8 cellular contexts compared by ENCODE assay signal in genomic region chr6:128725271-128726233, GRCh38.
DNase-seq lines count a peak whose midpoint lies in the region; ATAC-seq, FAIRE-seq and TF ChIP-seq lines count a peak whose summit lies in the region.

No MANE protein-coding gene starts in this region.

- H3K9me3 ChIP-seq in BE2C: no peaks in the 10 kb centered on the region
- H3K9me3 ChIP-seq in body of pancreas: no peaks in the 10 kb centered on the region

- ATAC-seq in GM18502 (IDR thresholded peaks at IDR 0.05; ENCODE audit: poor library complexity, unreplicated experiment): peak; percentile 57
- ATAC-seq in body of pancreas: no peak
- no peak for ATAC-seq in HG02870 (IDR thresholded peaks at IDR 0.05; ENCODE audit: unreplicated experiment)

- H3K36me3 ChIP-seq in BE2C (no peaks in the 10 kb centered on the region), body of pancreas (replicated peaks in 1 of 2; ENCODE audit: insufficient read depth in 1 of 2, low read depth in 2 of 2) (no peaks in the 10 kb centered on the region)

- WGBS in body of pancreas, 2 donors: 17 to 19% methylated on average over 3 of the region's 3 CpGs

- H3K27me3 ChIP-seq in BE2C (no peaks in the 10 kb centered on the region), body of pancreas (no peaks in the 10 kb centered on the region)

- no peak overlapping the region for H3K27ac ChIP-seq in body of pancreas

- TF ChIP-seq CTCF in BE2C (IDR thresholded peaks at IDR 0.05; ENCODE audit: low read depth, low read length) (peak; percentile 74), body of pancreas (IDR thresholded peaks at IDR 0.05) (peak; percentile 14 to 50 (median 47))

- TF ChIP-seq POLR2A in body of pancreas (IDR thresholded peaks at IDR 0.05): no peak

- no peak overlapping the region for H3K4me3 ChIP-seq in BE2C (ENCODE audit: low read depth, low read length)
- no peak overlapping the region for H3K4me3 ChIP-seq in body of pancreas

- intact Hi-C loops in body of pancreas (cut with DNase I): loop anchor here (10.0 kb wide), 1 partner anchor 991 kb away; no protein-coding TSS in a partner anchor

- H3K4me1 ChIP-seq in BE2C (no peaks in the 10 kb centered on the region), body of pancreas (no peaks in the 10 kb centered on the region)

- FAIRE-seq in urothelium cell line (lab: Jason Lieb, UNC): no peak

- peak; percentile 40 for DNase-seq in BE2C
- DNase-seq in NCI-H1105 (lab: John Stamatoyannopoulos, UW): peak; percentile 17
- DNase-seq in body of pancreas: peak in 3 of 4 donors; percentile 9 to 24 (median 17)
- DNase-seq in kidney tubule cell (ENCODE audit: low spot score): peak; percentile 84
- peak; percentile 20 for DNase-seq in urothelium cell line (ENCODE audit: low spot score)
- DNase-seq in GDM1 (lab: John Stamatoyannopoulos, UW): no peak
